ENCODE assay signal across 20 cellular contexts in genomic region chr11:46682773-46683752, GRCh38. TPM values are rescaled to one million over a fixed set of nuclear protein-coding genes. Genes with fewer than 3 reads are reported as not detected.
A peak's percentile ranks its signal among the peaks of the same experiment; 100 is the strongest.
DNase-seq lines count a peak whose midpoint lies in the region; ATAC-seq and TF ChIP-seq lines count a peak whose summit lies in the region.
"Had no signal": no experiment of that assay in that cellular context is flagged by ENCODE, and none has a peak within 500 bp of the region (broad histone marks: within the 10 kb centered on the region; RNA-seq: fewer than 3 reads in every experiment).

No MANE protein-coding gene starts in this region.

- 0 out of 4 replicates have a peak, but pooled peaks cover 0 to 4% of the 10 kb centered on the region in 2 experiments for H3K36me3 ChIP-seq in HCT116 (ENCODE audit: control insufficient read depth in 1 of 2, insufficient read depth in 2 of 2, low read length in 2 of 2)
- H3K36me3 ChIP-seq in gastrocnemius medialis = peaks cover 0 to 59% of the 10 kb centered on the region in 2 donors
- H3K36me3 ChIP-seq in Caco-2 (ENCODE audit: control insufficient read depth, insufficient read depth, low read length) = peaks cover 10% of the 10 kb centered on the region
- H3K36me3 ChIP-seq in prostate gland = peaks cover 24 to 33% of the 10 kb centered on the region in 2 donors
- H3K36me3 ChIP-seq: BE2C had no signal

- no peak overlapping the region for H3K27ac Mint-ChIP-seq in Caco-2 (ENCODE audit: unreplicated experiment)
- H3K27ac Mint-ChIP-seq: mesothelial cell of epicardium, WTC11 had no signal

- ATAC-seq in HCT116 (peak; percentile 80), gastrocnemius medialis (peak in 1 of 2 donors; percentile 18)
- ATAC-seq: WTC11 had no signal

- CTCF ChIA-PET in HCT116 (lab: Charles Lee) (no interaction called here), Caco-2 (lab: Charles Lee) (no interaction called here)

- H3K27ac ChIP-seq in HCT116 (ENCODE audit: low read depth, low read length) (peak overlapping the region; percentile 30; the same call in 1 of the 2 replicates), angular gyrus (ENCODE audit: low read depth, low read length) (peak overlapping the region; percentile 64), gastrocnemius medialis (peak overlapping the region; percentile 68 to 88 (median 74)), prostate gland (peak overlapping the region in 1 of 2 donors; percentile 17)
- H3K27ac ChIP-seq: HL-60, PC-9 had no signal

- peaks cover 53% of the 10 kb centered on the region for H3K36me3 Mint-ChIP-seq in Caco-2 (ENCODE audit: insufficient read depth, unreplicated experiment)

- no peaks in the 10 kb centered on the region for H3K79me2 ChIP-seq in HCT116 (ENCODE audit: insufficient read depth, low read length)

- H3K9ac ChIP-seq in HCT116 (ENCODE audit: low read length) = peak overlapping the region; percentile 45

- 93% methylated on average over 11 of the region's 11 CpGs for WGBS in prostate gland

- intact Hi-C loops in HCT116 (cut with micrococcal nuclease) (no loop called here), gastrocnemius medialis (cut with DNase I; ENCODE audit: low total_unique reads) (no loop called here), Caco-2 (cut with micrococcal nuclease; ENCODE audit: unreplicated experiment) (no loop called here), prostate gland (cut with DNase I) (no loop called here)

- BruUV-seq in HCT116 (replicated peaks; lab: Mats Ljungman, UMichigan) (no TSS peak), Caco-2 (replicated peaks; lab: Mats Ljungman, UMichigan) (no TSS peak)

- H2AFZ ChIP-seq in HCT116 (ENCODE audit: low read depth, low read length, poor library complexity, severe bottlenecking) = no peak overlapping the region
- H2AFZ ChIP-seq: PC-9 had no signal

- H3K9me3 Mint-ChIP-seq in Caco-2 (ENCODE audit: unreplicated experiment) = no peaks in the 10 kb centered on the region
- H3K9me3 Mint-ChIP-seq: H9, mesothelial cell of epicardium, WTC11 had no signal

- H3K27me3 Mint-ChIP-seq in Caco-2 (ENCODE audit: insufficient read depth, unreplicated experiment) = no peaks in the 10 kb centered on the region

- H4K20me1 ChIP-seq in HCT116 (ENCODE audit: insufficient read depth) = no peaks in the 10 kb centered on the region

- H3K4me3 ChIP-seq in HCT116 (replicated peaks in 1 of 2; ENCODE audit: low read depth in 1 of 2, low read length in 2 of 2) = peak overlapping the region in 1 of 2 experiments; percentile 34; a peak in 2 of 4 replicates
- H3K4me3 ChIP-seq in fibroblast of villous mesenchyme (ENCODE audit: low read depth, low read length) = no peak overlapping the region
- H3K4me3 ChIP-seq in gastrocnemius medialis = no peak overlapping the region
- no peak overlapping the region for H3K4me3 ChIP-seq in Caco-2 (ENCODE audit: low read depth, low read length)
- H3K4me3 ChIP-seq in prostate gland = no peak overlapping the region
- H3K4me3 ChIP-seq: PC-9 had no signal

- no peak for TF ChIP-seq RAD21 in HCT116 (IDR thresholded peaks at IDR 0.05; ENCODE audit: low read depth)

- no peak overlapping the region for H3K4me3 Mint-ChIP-seq in Caco-2 (ENCODE audit: unreplicated experiment)
- H3K4me3 Mint-ChIP-seq: H9, mesothelial cell of epicardium, WTC11 had no signal

- no peaks in the 10 kb centered on the region for H3K4me1 Mint-ChIP-seq in Caco-2 (ENCODE audit: low read depth, unreplicated experiment)
- H3K4me1 Mint-ChIP-seq: H9, mesothelial cell of epicardium, WTC11 had no signal

- H3K9me3 ChIP-seq in HCT116 (ENCODE audit: control insufficient read depth in 1 of 2, insufficient read depth in 1 of 2, low read depth in 1 of 2, low read length in 2 of 2) (no peaks in the 10 kb centered on the region), gastrocnemius medialis (no peaks in the 10 kb centered on the region), Caco-2 (no peaks in the 10 kb centered on the region), prostate gland (no peaks in the 10 kb centered on the region)
- H3K9me3 ChIP-seq: BE2C had no signal

- RAD21 ChIA-PET in HCT116 (lab: Charles Lee; ENCODE audit: low non-redundant PET in 1 of 2, low total read pairs in 2 of 2, uncharacterized antibody in 2 of 2, unreplicated experiment in 2 of 2) = interaction anchor here in 1 of 2 experiments (0.6 kb wide), 1 partner anchor 10 kb away, joined by 3 read pairs; no protein-coding TSS in a partner anchor

- peak overlapping the region; percentile 68 for H3K4me2 ChIP-seq in HCT116 (ENCODE audit: low read length)
- H3K4me2 ChIP-seq: PC-9 had no signal

- in situ Hi-C loops in gastrocnemius medialis (cut with MboI; ENCODE audit: low sequenced_read_pairs in 4 of 4) = no loop called here

- DNase-seq in HCT116 (ENCODE audit: low read depth, low spot score) = peak; percentile 38
- DNase-seq in fibroblast of villous mesenchyme (ENCODE audit: low read depth) = peak; percentile 17
- DNase-seq in gastrocnemius medialis = peak in 1 of 2 donors; percentile 58
- DNase-seq in DMS153 treated with DMSO at 0.1 percent for 48 hours (lab: John Stamatoyannopoulos, UW; ENCODE audit: unreplicated experiment) = no peak
- no peak for DNase-seq in Caco-2
- DNase-seq in prostate gland (ENCODE audit: low spot score) = no peak
- DNase-seq: activated naive CD4-positive, alpha-beta T cell treated with Interleukin-2 at 50 U/mL for 16 hours; BE2C; cerebellar nuclear complex; DMS53; H9; Karpas-422; NCI-H1694; NCI-H510A treated with DMSO at 0.1 percent for 48 hours; T-helper 1 cell had no signal

- TF ChIP-seq POLR2A in HCT116 (IDR thresholded peaks at IDR 0.05; ENCODE audit: borderline replicate concordance, extremely low read depth, insufficient read depth, insufficient read length) (no peak), gastrocnemius medialis (IDR thresholded peaks at IDR 0.05) (no peak), prostate gland (IDR thresholded peaks at IDR 0.05) (no peak)

- H3K4me1 ChIP-seq in HCT116 (ENCODE audit: control insufficient read depth in 1 of 2, insufficient read depth in 2 of 2, low read length in 2 of 2) (peaks cover 4 to 20% of the 10 kb centered on the region in 2 experiments), gastrocnemius medialis (peaks cover 13 to 36% of the 10 kb centered on the region in 2 donors), Caco-2 (no peaks in the 10 kb centered on the region), prostate gland (replicated peaks) (peaks cover 3% of the 10 kb centered on the region)
- H3K4me1 ChIP-seq: BE2C had no signal

- H3K27me3 ChIP-seq in HCT116 (ENCODE audit: insufficient read depth, low read length) (no peaks in the 10 kb centered on the region), gastrocnemius medialis (no peaks in the 10 kb centered on the region), Caco-2 (replicated peaks; ENCODE audit: control insufficient read depth, insufficient read depth, low read length) (no peaks in the 10 kb centered on the region), prostate gland (replicated peaks; ENCODE audit: insufficient read depth) (no peaks in the 10 kb centered on the region)
- H3K27me3 ChIP-seq: BE2C had no signal

- no peak for TF ChIP-seq CTCF in HCT116 (IDR thresholded peaks at IDR 0.05 in 2 of 3, conservative IDR thresholded peaks at IDR 0.05 in 1 of 3; ENCODE audit: borderline replicate concordance in 1 of 3, insufficient read depth in 1 of 3, low read depth in 2 of 3, low read length in 2 of 3)
- no peak for TF ChIP-seq CTCF in fibroblast of villous mesenchyme (IDR thresholded peaks at IDR 0.05; ENCODE audit: insufficient read depth, low read depth, low read length)
- no peak for TF ChIP-seq CTCF in gastrocnemius medialis (IDR thresholded peaks at IDR 0.05 in 4 of 5, conservative IDR thresholded peaks at IDR 0.05 in 1 of 5)
- TF ChIP-seq CTCF in Caco-2 (IDR thresholded peaks at IDR 0.05; ENCODE audit: insufficient read depth in 1 of 2, low read depth in 1 of 2, low read length in 1 of 2, severe bottlenecking in 1 of 2, unreplicated experiment in 1 of 2) = no peak
- no peak for TF ChIP-seq CTCF in prostate gland (IDR thresholded peaks at IDR 0.05)

- H3K9me2 ChIP-seq in HCT116 (ENCODE audit: insufficient read depth) = no peaks in the 10 kb centered on the region

- POLR2A ChIA-PET in HCT116 (lab: Charles Lee) (interaction anchor here (1.3 kb wide), 1 partner anchor 17 kb away, joined by 3 read pairs; the partner anchor contains the start of genes ARHGAP1 and ZNF408), Caco-2 (lab: Charles Lee) (interaction anchor here (0.6 kb wide), 1 partner anchor 23 kb away, joined by 7 read pairs; no protein-coding TSS in a partner anchor)

TF ChIP-seq in HCT116, 20 proteins besides CTCF, POLR2A, EP300 and RAD21:
- TF ChIP-seq YY1 (IDR thresholded peaks at IDR 0.05; ENCODE audit: extremely low read depth, insufficient replicate concordance, low read depth, low read length) (no peak), JUND (IDR thresholded peaks at IDR 0.05) (peak; percentile 44; the same call in 1 of the 2 replicates), CBX3 (IDR thresholded peaks at IDR 0.05; ENCODE audit: low read depth) (0 out of 2 replicates have a peak, but pooled peaks have one; percentile 13), EZH2 (IDR thresholded peaks at IDR 0.05) (no peak), ATF3 (IDR thresholded peaks at IDR 0.05) (no peak), CEBPB (IDR thresholded peaks at IDR 0.05; ENCODE audit: low read depth) (no peak)

RNA-seq across cellular contexts. Expression of gene ARHGAP1, which starts 17.4 kb away (rescaled TPM):
- 36.9 TPM for total RNA-seq in HCT116 (2021; ENCODE audit: unreplicated experiment)
- polyA plus RNA-seq in HCT116 (2012) = 26.0 and 27.6 TPM in 2 replicates
- total RNA-seq in fibroblast of villous mesenchyme = 62.2 and 82.1 TPM in 2 replicates
- total RNA-seq in gastrocnemius medialis = 10 to 100 TPM; 11.1 to 34.8 (median 24.6) TPM
- 67.1 and 73.0 TPM in 2 replicates for total RNA-seq in Caco-2 (2022)
- 10 to 100 TPM; 73.2 to 94.5 TPM for total RNA-seq in prostate gland

RNA-seq across cellular contexts. Expression of gene ZNF408, which starts 17.8 kb away (rescaled TPM):
- total RNA-seq in HCT116 (2021; ENCODE audit: unreplicated experiment) (14.4 TPM), fibroblast of villous mesenchyme (12.1 and 17.4 TPM in 2 replicates), gastrocnemius medialis (10 to 100 TPM; 17.7 to 25.2 (median 19.3) TPM), Caco-2 (2022) (17.6 and 23.3 TPM in 2 replicates), prostate gland (10 to 100 TPM in 1 of 2 donors, 1 to 10 TPM in 1; 9.9 to 17.8 TPM)
- polyA plus RNA-seq in HCT116 (2012) = 10.1 and 11.0 TPM in 2 replicates

RNA-seq across cellular contexts. Expression of gene F2, which starts 36.0 kb away (rescaled TPM):
- total RNA-seq in HCT116 (2021; ENCODE audit: unreplicated experiment) = 0.47 TPM
- polyA plus RNA-seq in HCT116 (2012) = 0.05 and 0.12 TPM in 2 replicates
- total RNA-seq in fibroblast of villous mesenchyme = not detected in 2 replicates
- total RNA-seq in gastrocnemius medialis = 1 to 10 TPM in 2 of 4 donors, not detected in 2; 1.4 to 3.0 TPM
- 51.8 and 60.0 TPM in 2 replicates for total RNA-seq in Caco-2 (2022)
- total RNA-seq in prostate gland = 1 to 10 TPM in 1 of 2 donors, not detected in 1; 1.8 TPM
- total RNA-seq: H9, mesothelial cell of epicardium, PC-9 had no signal

Comparison
In these comparisons a context has a peak if more than half of its experiments do, and no peak if none do; other contexts are left out.
1. DNase-seq: peak in HCT116 (single experiment) and fibroblast of villous mesenchyme (single experiment); none in DMS153 treated with DMSO at 0.1 percent for 48 hours (single experiment), Caco-2 (0 of 2) and prostate gland (single experiment).
2. RNA of gene F2, which starts 36.0 kb away (total RNA-seq): 51.8 to 60.0 TPM in Caco-2; 1.8 TPM in prostate gland, 1.4 to 3.0 TPM in gastrocnemius medialis, 0.47 TPM in HCT116 (single experiment) and not detected in fibroblast of villous mesenchyme; every median in the first group is over 10 times any median in the second.